8 cellular contexts compared by ENCODE assay signal in the genomic region with DNA sequence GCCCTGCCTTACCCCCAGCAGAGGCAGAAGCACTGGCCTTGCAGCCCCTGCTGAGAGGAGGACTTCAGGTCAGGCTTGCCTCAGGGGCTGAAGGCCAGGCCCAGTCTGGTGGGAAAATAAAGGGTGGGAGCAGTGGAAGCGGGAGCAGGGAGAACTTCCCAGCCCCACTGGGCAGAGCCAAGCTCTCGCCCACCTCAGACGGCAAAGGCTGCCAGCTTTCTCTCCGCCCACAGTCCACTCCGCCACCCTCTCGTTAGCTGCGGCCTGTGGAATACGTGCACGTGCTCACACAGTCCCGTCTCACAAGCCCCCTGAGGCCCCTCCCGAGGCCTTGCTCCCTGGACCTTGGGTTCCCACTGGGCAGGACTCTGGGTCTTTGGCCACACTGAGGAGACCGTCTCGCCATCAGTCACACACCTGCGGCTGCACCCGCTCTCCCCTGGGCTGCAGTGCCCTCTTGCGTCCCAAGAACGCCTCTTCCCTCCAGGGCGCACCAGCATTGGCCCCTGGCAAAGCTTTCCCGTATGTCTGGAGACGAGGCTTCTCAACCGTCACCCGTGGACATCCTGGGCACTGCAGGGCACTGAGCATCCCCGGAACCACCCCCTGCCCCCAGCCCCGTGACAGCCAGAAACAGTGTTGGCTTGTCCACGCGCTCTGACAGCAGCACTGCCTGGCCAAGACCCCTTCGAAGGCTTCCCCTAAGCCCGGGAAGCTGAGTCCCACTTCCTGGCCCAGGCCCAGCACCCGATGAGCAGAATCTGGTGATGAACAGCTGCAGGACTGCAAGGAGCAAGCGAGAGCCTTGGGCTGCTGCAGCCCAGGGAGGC. TPM values are rescaled to one million over a fixed set of nuclear protein-coding genes. Genes with fewer than 3 reads are reported as not detected.
DNase-seq lines count a peak whose midpoint lies in the region; ATAC-seq and TF ChIP-seq lines count a peak whose summit lies in the region.

No MANE protein-coding gene starts in this region.

- CTCF ChIA-PET in CD8-positive, alpha-beta T cell (lab: Charles Lee): interaction anchor here (0.6 to 3.6 kb wide), 37 partner anchors 8 to 296 kb away, joined by 3 to 46 read pairs (median 3); a partner anchor contains a TSS

- H3K27me3 Mint-ChIP-seq in CD8-positive, alpha-beta T cell (ENCODE audit: low read depth): no peaks in the 10 kb centered on the region

- H3K4me1 Mint-ChIP-seq in CD8-positive, alpha-beta T cell (ENCODE audit: low read depth): peaks cover 8% of the 10 kb centered on the region

- no peaks in the 10 kb centered on the region for H3K9me3 ChIP-seq in CD8-positive, alpha-beta T cell (ENCODE audit: low read length)

- H3K36me3 ChIP-seq in CD8-positive, alpha-beta T cell (ENCODE audit: insufficient read depth, low read length): no peaks in the 10 kb centered on the region

- no peaks in the 10 kb centered on the region for H3K27me3 ChIP-seq in CD8-positive, alpha-beta T cell (ENCODE audit: insufficient read depth, low read length)

- intact Hi-C loops in CD8-positive, alpha-beta T cell (cut with DNase I, micrococcal nuclease): loop anchor here (1.0 kb wide), 3 partner anchors 244 to 297 kb away; no protein-coding TSS in a partner anchor

- H3K27ac ChIP-seq in CD8-positive, alpha-beta T cell (ENCODE audit: low read depth, low read length): no peak overlapping the region

- peak; percentile 80 for TF ChIP-seq CTCF in CD8-positive, alpha-beta T cell (IDR thresholded peaks at IDR 0.05)

- H3K9me3 Mint-ChIP-seq in CD8-positive, alpha-beta T cell: no peaks in the 10 kb centered on the region

- H3K36me3 Mint-ChIP-seq in CD8-positive, alpha-beta T cell: peaks cover 5% of the 10 kb centered on the region

- POLR2A ChIA-PET in CD8-positive, alpha-beta T cell (lab: Charles Lee): interaction anchor here (1.2 to 1.4 kb wide), 2 partner anchors 19 to 255 kb away, joined by 3 read pairs; no protein-coding TSS in a partner anchor

- peak overlapping the region; percentile 26 for H3K4me3 Mint-ChIP-seq in CD8-positive, alpha-beta T cell

- peaks cover 9% of the 10 kb centered on the region for H3K4me1 ChIP-seq in CD8-positive, alpha-beta T cell (ENCODE audit: insufficient read depth, low read length)

- peak overlapping the region; percentile 37 for H3K4me3 ChIP-seq in CD8-positive, alpha-beta T cell (ENCODE audit: low read depth, low read length)

- peak overlapping the region; percentile 45 for H3K27ac Mint-ChIP-seq in CD8-positive, alpha-beta T cell

- peak; percentile 51 to 85 (median 76) for DNase-seq in CD8-positive, alpha-beta T cell
- DNase-seq in HCEC 1CT: peak; percentile 79
- DNase-seq in NCI-H2227 treated with DMSO at 0.1 percent for 48 hours (lab: John Stamatoyannopoulos, UW): peak; percentile 63
- peak; percentile 70 for DNase-seq in central memory CD4-positive, alpha-beta T cell
- peak; percentile 87 for DNase-seq in kidney tubule cell (ENCODE audit: low spot score)
- peak; percentile 75 for DNase-seq in stimulated activated CD4-positive, alpha-beta T cell treated with anti-CD3 and anti-CD28 coated beads, Interleukin-4, amount 100 ng/mL, for 1 hour
- no peak for DNase-seq in dedifferentiated amniotic fluid mesenchymal stem cell (ENCODE audit: extremely low spot score)

- ATAC-seq in CD8-positive, alpha-beta T cell: peak; percentile 96
- ATAC-seq in activated CD4-positive, CD25-positive, alpha-beta regulatory T cell treated with anti-CD3 and anti-CD28 coated beads, Interleukin-2, amount 50 U/mL, for 24 hours: peak; percentile 90 to 91

RNA-seq across cellular contexts. Expression of a gene that starts 8.3 kb away (rescaled TPM):
- total RNA-seq in CD8-positive, alpha-beta T cell: 10 to 100 TPM; 16.7 to 17.4 TPM

RNA-seq across cellular contexts. Expression of a gene that starts 9.6 kb away (rescaled TPM):
- 10 to 100 TPM; 25.4 to 28.6 TPM for total RNA-seq in CD8-positive, alpha-beta T cell

RNA-seq across cellular contexts. Expression of a gene that starts 19.7 kb away (rescaled TPM):
- 10 to 100 TPM; 57.9 to 60.8 TPM for total RNA-seq in CD8-positive, alpha-beta T cell

RNA-seq across cellular contexts. Expression of a gene that starts 34.9 kb away (rescaled TPM):
- 10 to 100 TPM; 22.2 to 22.3 TPM for total RNA-seq in CD8-positive, alpha-beta T cell

RNA-seq across cellular contexts. Expression of a gene that starts 39.6 kb away (rescaled TPM):
- total RNA-seq in CD8-positive, alpha-beta T cell: 1 to 10 TPM; 6.1 to 7.9 TPM
